Comparison of ENCODE assay signal across 1 cellular context in genomic region chr3:128006061-128006470, GRCh38.
TF ChIP-seq lines count a peak whose summit lies in the region.

No MANE protein-coding gene starts in this region.

TF ChIP-seq in HepG2, 621 proteins besides CTCF, POLR2A, EP300 and RAD21:
- TF ChIP-seq ATF5 (CRISPR knock-in tag; IDR thresholded peaks at IDR 0.05; ENCODE audit: low read depth) (no peak), TFAP4 (IDR thresholded peaks at IDR 0.05; ENCODE audit: borderline replicate concordance, low read depth) (peak; percentile 79; the same call in 1 of the 2 replicates)
